Comparison of ENCODE assay signal across 23 cellular contexts in genomic region chr16:617855-618254, GRCh38.
"Had no signal": no experiment of that assay in that cellular context is flagged by ENCODE, and none has a peak within 500 bp of the region (broad histone marks: within the 10 kb centered on the region; RNA-seq: fewer than 3 reads in every experiment).

No MANE protein-coding gene starts in this region.

- H3K4me1 ChIP-seq: gastrocnemius medialis had no signal

- H3K4me3 ChIP-seq: esophagus squamous epithelium, gastrocnemius medialis, mucosa of descending colon, thoracic aorta had no signal

- ATAC-seq: activated CD4-positive, alpha-beta T cell treated with anti-CD3 and anti-CD28 coated beads for 36 hours; gastrocnemius medialis; mucosa of descending colon; stimulated activated naive B cell treated with anti-CD40 and anti-IgM and Interleukin-4, amounts not matched to agents 10 μg/mL and 1 μg/mL and 100 μg/mL, for 72 hours had no signal

- H3K27ac ChIP-seq: esophagus squamous epithelium, gastrocnemius medialis, thoracic aorta had no signal

- H3K4me1 Mint-ChIP-seq: activated CD4-positive, alpha-beta T cell treated with anti-CD3 and anti-CD28 coated beads for 36 hours; activated naive CD8-positive, alpha-beta T cell treated with anti-CD3 and anti-CD28 coated beads, Interleukin-2, amount 10 ng/mL, durations not matched to agents 7 days and 5 days had no signal

- H3K27ac Mint-ChIP-seq: activated B cell treated with CpG ODN at 0.5 μM for 24 hours; activated CD4-positive, alpha-beta T cell treated with anti-CD3 and anti-CD28 coated beads for 36 hours; activated naive CD8-positive, alpha-beta T cell treated with anti-CD3 and anti-CD28 coated beads, Interleukin-2, amount 10 ng/mL, durations not matched to agents 7 days and 5 days; endodermal cell; type B pancreatic cell had no signal

- H3K9me3 Mint-ChIP-seq: activated B cell treated with CpG ODN at 0.5 μM for 24 hours, endodermal cell, type B pancreatic cell had no signal

- H3K36me3 ChIP-seq: gastrocnemius medialis, thoracic aorta had no signal

- H3K9me3 ChIP-seq: esophagus squamous epithelium, gastrocnemius medialis, mucosa of descending colon, thoracic aorta had no signal

- H3K4me3 Mint-ChIP-seq: activated B cell treated with CpG ODN at 0.5 μM for 24 hours; activated CD4-positive, alpha-beta T cell treated with anti-CD3 and anti-CD28 coated beads for 36 hours; activated naive CD8-positive, alpha-beta T cell treated with anti-CD3 and anti-CD28 coated beads, Interleukin-2, amount 10 ng/mL, durations not matched to agents 7 days and 5 days; endodermal cell; stimulated activated naive B cell treated with anti-CD40 and anti-IgM and Interleukin-4, amounts not matched to agents 10 μg/mL and 1 μg/mL and 100 μg/mL, for 72 hours; type B pancreatic cell had no signal

- H3K27me3 Mint-ChIP-seq: activated B cell treated with CpG ODN at 0.5 μM for 24 hours; activated CD4-positive, alpha-beta T cell treated with anti-CD3 and anti-CD28 coated beads for 36 hours; activated naive CD8-positive, alpha-beta T cell treated with anti-CD3 and anti-CD28 coated beads, Interleukin-2, amount 10 ng/mL, durations not matched to agents 7 days and 5 days; stimulated activated naive B cell treated with anti-CD40 and anti-IgM and Interleukin-4, amounts not matched to agents 10 μg/mL and 1 μg/mL and 100 μg/mL, for 72 hours; type B pancreatic cell had no signal

- H3K27me3 ChIP-seq: esophagus squamous epithelium, gastrocnemius medialis had no signal

- DNase-seq: activated B cell treated with CpG ODN at 0.5 μM for 24 hours; activated CD4-positive, alpha-beta T cell treated with anti-CD3 and anti-CD28 coated beads for 36 hours; activated CD4-positive, alpha-beta T cell treated with anti-CD3 and anti-CD28 coated beads, Interleukin-2, amount 50 U/mL, for 48 hours; activated CD8-positive, alpha-beta memory T cell treated with anti-CD3 and anti-CD28 coated beads, Interleukin-2, amount 50 U/mL, for 48 hours; activated naive CD4-positive, alpha-beta T cell treated with Interleukin-2 at 50 U/mL for 16 hours; activated naive CD8-positive, alpha-beta T cell treated with anti-CD3 and anti-CD28 coated beads, Interleukin-2, amount 10 ng/mL, durations not matched to agents 7 days and 5 days; activated T-cell treated with anti-CD3 and anti-CD28 coated beads, Interleukin-2, amount 50 U/mL, for 48 hours; amniotic stem cell; cerebellar nuclear complex; cortex of kidney; endodermal cell; esophagus squamous epithelium; gastrocnemius medialis; hippocampal formation; mesendoderm; mucosa of descending colon; occipital lobe; stimulated activated CD4-positive, alpha-beta T cell treated with anti-CD3 and anti-CD28 coated beads, Interleukin-2, amount 100 ng/mL, for 48 hours; stimulated activated CD8-positive, alpha-beta memory T cell treated with anti-CD3 and anti-CD28 coated beads, Interleukin-4, amount 100 ng/mL, for 48 hours; stimulated activated naive B cell treated with anti-CD40 and anti-IgM and Interleukin-4, amounts not matched to agents 10 μg/mL and 1 μg/mL and 100 μg/mL, for 72 hours; T-helper 1 cell had no signal
